ENCODE assay signal across 8 cellular contexts in genomic region chr3:84958495-84959469, GRCh38. TPM values are rescaled to one million over a fixed set of nuclear protein-coding genes. Genes with fewer than 3 reads are reported as not detected.
DNase-seq lines count a peak whose midpoint lies in the region; ATAC-seq and TF ChIP-seq lines count a peak whose summit lies in the region.

Gene CADM2 (plus strand): TSS chr3:84958989.

- DNase-seq in CD14-positive monocyte (ENCODE audit: low spot score) (no peak), NT2/D1 (ENCODE audit: low read depth, low spot score) (peak; percentile 92), activated T-helper 1 cell treated with Interleukin-2 at 50 U/mL for 16 hours (ENCODE audit: low read depth) (peak; percentile 13), esophagus muscularis mucosa (ENCODE audit: extremely low spot score) (peak; percentile 97)
- DNase-seq in stimulated activated CD8-positive, alpha-beta memory T cell treated with anti-CD3 and anti-CD28 coated beads, Interleukin-4, amount 100 ng/mL, for 1 hour (ENCODE audit: low read depth in 2 of 2, low spot score in 1 of 2): peak; percentile 4 to 25

- no peak for TF ChIP-seq POLR2A in esophagus muscularis mucosa (IDR thresholded peaks at IDR 0.05; ENCODE audit: low read depth)

- H3K4me3 Mint-ChIP-seq in CD14-positive monocyte: peak within 1 kb of the TSS; percentile 65 to 86

- WGBS in esophagus muscularis mucosa: 0% methylated on average over 39 of the region's 70 CpGs

- no peak for TF ChIP-seq EP300 in esophagus muscularis mucosa (IDR thresholded peaks at IDR 0.05)

- H3K27me3 ChIP-seq in NT2/D1 (ENCODE audit: insufficient read depth, insufficient read length) (peaks cover 15% of the 10 kb centered on the region), esophagus muscularis mucosa (peaks cover 0 to 55% (median 25%) of the 10 kb centered on the region in 4 donors), mucosa of rectum (ENCODE audit: control insufficient read depth in 2 of 2, insufficient read depth in 2 of 2, low read length in 2 of 2) (peaks cover 19 to 34% of the 10 kb centered on the region in 2 donors)

- H3K4me3 ChIP-seq in NT2/D1 (ENCODE audit: insufficient read length, low read depth) (peak within 1 kb of the TSS; percentile 81), esophagus muscularis mucosa (peak within 1 kb of the TSS; percentile 54 to 81 (median 58)), mucosa of rectum (ENCODE audit: low read length in 2 of 2) (peak within 1 kb of the TSS; percentile 67 to 76)

- H3K9ac ChIP-seq in NT2/D1 (ENCODE audit: insufficient read length, low read depth): peak within 1 kb of the TSS; percentile 82
- no peak within 1 kb of the TSS for H3K9ac ChIP-seq in mucosa of rectum (ENCODE audit: low read depth in 1 of 2, low read length in 2 of 2)

- peaks cover 50 to 55% (median 50%) of the 10 kb centered on the region in 3 donors for H3K27me3 Mint-ChIP-seq in CD14-positive monocyte (ENCODE audit: low read depth in 3 of 3)

- H3K4me1 ChIP-seq in NT2/D1 (ENCODE audit: insufficient read depth, insufficient read length): no peaks in the 10 kb centered on the region
- H3K4me1 ChIP-seq in esophagus muscularis mucosa: peaks cover 16 to 21% (median 17%) of the 10 kb centered on the region in 4 donors
- peaks cover 3 to 6% of the 10 kb centered on the region in 2 donors for H3K4me1 ChIP-seq in mucosa of rectum (ENCODE audit: control insufficient read depth in 2 of 2, insufficient read depth in 2 of 2, low read length in 2 of 2)

- H3K9me3 Mint-ChIP-seq in CD14-positive monocyte: peaks cover 3 to 28% (median 21%) of the 10 kb centered on the region in 7 donors

- peaks cover 0 to 8% of the 10 kb centered on the region in 2 donors for H3K36me3 Mint-ChIP-seq in CD14-positive monocyte

- peaks cover 15% of the 10 kb centered on the region for H3K4me1 Mint-ChIP-seq in CD14-positive monocyte

- H3K9me3 ChIP-seq in NT2/D1 (ENCODE audit: insufficient read depth, low read length): no peaks in the 10 kb centered on the region
- H3K9me3 ChIP-seq in esophagus muscularis mucosa: no peaks in the 10 kb centered on the region
- no peaks in the 10 kb centered on the region for H3K9me3 ChIP-seq in mucosa of rectum (ENCODE audit: control insufficient read depth in 2 of 2, low read length in 2 of 2)

- H3K36me3 ChIP-seq in NT2/D1 (ENCODE audit: insufficient read depth, insufficient read length, low read length) (no peaks in the 10 kb centered on the region), esophagus muscularis mucosa (no peaks in the 10 kb centered on the region), mucosa of rectum (ENCODE audit: control insufficient read depth in 2 of 2, insufficient read depth in 2 of 2, low read length in 2 of 2) (no peaks in the 10 kb centered on the region)

- ATAC-seq in GM19452 (IDR thresholded peaks at IDR 0.05; ENCODE audit: unreplicated experiment) (peak; percentile 83), HG03565 (IDR thresholded peaks at IDR 0.05; ENCODE audit: unreplicated experiment) (peak; percentile 90)

- intact Hi-C loops in CD14-positive monocyte (cut with micrococcal nuclease) (no loop called here), esophagus muscularis mucosa (cut with DNase I) (no loop called here)

- TF ChIP-seq CTCF in CD14-positive monocyte (IDR thresholded peaks at IDR 0.05): no peak
- peak in 2 of 3 experiments; percentile 21 to 42 for TF ChIP-seq CTCF in esophagus muscularis mucosa (IDR thresholded peaks at IDR 0.05)

- no peak within 1 kb of the TSS for H3K27ac Mint-ChIP-seq in CD14-positive monocyte

- H3K27ac ChIP-seq in esophagus muscularis mucosa (replicated peaks in 1 of 4) (peak within 1 kb of the TSS; percentile 4 to 68 (median 54)), mucosa of rectum (ENCODE audit: low read depth in 2 of 2, low read length in 2 of 2) (no peak within 1 kb of the TSS)

RNA-seq across cellular contexts. Expression of gene CADM2, which starts in this region (rescaled TPM):
- not detected for polyA plus RNA-seq in CD14-positive monocyte
- total RNA-seq in esophagus muscularis mucosa: 10 to 100 TPM in 3 of 4 donors, 1 to 10 TPM in 1; 9.6 to 16.2 (median 11.5) TPM

Comparison
In these comparisons a context has a peak if more than half of its experiments do, and no peak if none do; other contexts are left out.
1. H3K27ac ChIP-seq: peak in esophagus muscularis mucosa (4 of 4); none in mucosa of rectum (0 of 2).
2. Peak in every context shown above with its lines, with median percentiles within 50 percentile points of each other: H3K4me3 ChIP-seq.